8 cellular contexts compared by ENCODE assay signal in genomic region chr2:64330691-64331429, GRCh38.
DNase-seq lines count a peak whose midpoint lies in the region; FAIRE-seq and TF ChIP-seq lines count a peak whose summit lies in the region.

No MANE protein-coding gene starts in this region.

- no peak overlapping the region for H3K27ac ChIP-seq in astrocyte (ENCODE audit: low read depth, low read length)

- TF ChIP-seq CTCF in GM10266 (IDR thresholded peaks at IDR 0.05; ENCODE audit: control insufficient read depth, insufficient read depth, low read depth, missing control alignments) (peak; percentile 95), astrocyte (IDR thresholded peaks at IDR 0.05; ENCODE audit: insufficient read depth, low read depth, low read length) (peak; percentile 97)

- H3K27me3 ChIP-seq in astrocyte (ENCODE audit: insufficient read depth, low read length), result peaks cover 25% of the 10 kb centered on the region

- H3K9me3 Mint-ChIP-seq in T-helper 2 cell treated with Interferon-gamma antibody and Interleukin-4, amounts not matched to agents 5 μg/mL and 100 μg/mL, for 36 hours, result no peaks in the 10 kb centered on the region
- no peaks in the 10 kb centered on the region for H3K9me3 Mint-ChIP-seq in astrocyte (ENCODE audit: unreplicated experiment)

- peak overlapping the region; percentile 89 for H3K4me2 ChIP-seq in astrocyte (ENCODE audit: low read length)

- H3K27ac Mint-ChIP-seq in T-helper 2 cell treated with Interferon-gamma antibody and Interleukin-4, amounts not matched to agents 5 μg/mL and 100 μg/mL, for 36 hours, result no peak overlapping the region
- H3K27ac Mint-ChIP-seq in astrocyte (ENCODE audit: unreplicated experiment), result peak overlapping the region; percentile 13

- DNase-seq in GM10266 (ENCODE audit: extremely low spot score) (peak; percentile 46), NCI-H187 treated with DMSO at 0.1 percent for 48 hours (lab: John Stamatoyannopoulos, UW) (peak; percentile 68), astrocyte (ENCODE audit: low read depth) (peak; percentile 68), hepatic stellate cell (ENCODE audit: low spot score) (peak; percentile 40), putamen (ENCODE audit: low spot score) (peak; percentile 80), urothelium cell line (ENCODE audit: low spot score) (peak; percentile 73), 8988T (no peak)
- peak; percentile 56 for DNase-seq in T-helper 2 cell treated with Interferon-gamma antibody and Interleukin-4, amounts not matched to agents 5 μg/mL and 100 μg/mL, for 36 hours (ENCODE audit: low spot score)

- H2AFZ ChIP-seq in astrocyte (ENCODE audit: low read depth, low read length), result peak overlapping the region; percentile 73

- peaks cover 10% of the 10 kb centered on the region for H3K4me1 ChIP-seq in astrocyte (ENCODE audit: insufficient read depth, low read length)

- H4K20me1 ChIP-seq in astrocyte (ENCODE audit: insufficient read depth, low read length), result no peaks in the 10 kb centered on the region

- no peaks in the 10 kb centered on the region for H3K36me3 Mint-ChIP-seq in T-helper 2 cell treated with Interferon-gamma antibody and Interleukin-4, amounts not matched to agents 5 μg/mL and 100 μg/mL, for 36 hours (ENCODE audit: low read depth)
- no peaks in the 10 kb centered on the region for H3K36me3 Mint-ChIP-seq in astrocyte (ENCODE audit: low read depth, unreplicated experiment)

- H3K9ac ChIP-seq in astrocyte (ENCODE audit: low read length), result peak overlapping the region; percentile 65

- H3K27me3 Mint-ChIP-seq in T-helper 2 cell treated with Interferon-gamma antibody and Interleukin-4, amounts not matched to agents 5 μg/mL and 100 μg/mL, for 36 hours (ENCODE audit: low read depth), result peaks cover 30% of the 10 kb centered on the region
- peaks cover 8% of the 10 kb centered on the region for H3K27me3 Mint-ChIP-seq in astrocyte (ENCODE audit: low read depth, unreplicated experiment)

- H3K9me3 ChIP-seq in astrocyte (ENCODE audit: insufficient read depth, low read depth, low read length), result no peaks in the 10 kb centered on the region

- H3K4me3 ChIP-seq in astrocyte (ENCODE audit: insufficient read depth, low read depth, low read length), result peak overlapping the region; percentile 59

- H3K79me2 ChIP-seq in astrocyte (ENCODE audit: insufficient read depth, low read length), result no peaks in the 10 kb centered on the region

- peaks cover 35% of the 10 kb centered on the region for H3K4me1 Mint-ChIP-seq in T-helper 2 cell treated with Interferon-gamma antibody and Interleukin-4, amounts not matched to agents 5 μg/mL and 100 μg/mL, for 36 hours (ENCODE audit: low read depth)
- H3K4me1 Mint-ChIP-seq in astrocyte (ENCODE audit: low read depth, unreplicated experiment), result peaks cover 22% of the 10 kb centered on the region

- peak; percentile 39 for FAIRE-seq in astrocyte (lab: Jason Lieb, UNC)
- no peak for FAIRE-seq in urothelium cell line (lab: Jason Lieb, UNC)

- no peaks in the 10 kb centered on the region for H3K36me3 ChIP-seq in astrocyte (ENCODE audit: insufficient read depth, low read length)

- peak overlapping the region; percentile 64 for H3K4me3 Mint-ChIP-seq in T-helper 2 cell treated with Interferon-gamma antibody and Interleukin-4, amounts not matched to agents 5 μg/mL and 100 μg/mL, for 36 hours
- peak overlapping the region; percentile 79 for H3K4me3 Mint-ChIP-seq in astrocyte (ENCODE audit: unreplicated experiment)
